Comparison of ENCODE assay signal across 13 cellular contexts in genomic region chr3:104952587-104952986, GRCh38.
A peak's percentile ranks its signal among the peaks of the same experiment; 100 is the strongest.
DNase-seq lines count a peak whose midpoint lies in the region; ATAC-seq and TF ChIP-seq lines count a peak whose summit lies in the region.
"Had no signal": no experiment of that assay in that cellular context is flagged by ENCODE, and none has a peak within 500 bp of the region (broad histone marks: within the 10 kb centered on the region; RNA-seq: fewer than 3 reads in every experiment).

No MANE protein-coding gene starts in this region.

- TF ChIP-seq CTCF in AG09319 (IDR thresholded peaks at IDR 0.05; ENCODE audit: low read depth, low read length), result no peak

- DNase-seq in AG09319 (ENCODE audit: extremely low read depth, low read depth) (peak; percentile 58), NCI-H460 (ENCODE audit: extremely low read depth, low read depth) (peak; percentile 5), dedifferentiated amniotic fluid mesenchymal stem cell (ENCODE audit: extremely low spot score) (peak; percentile 61), myocyte (ENCODE audit: low read depth) (peak; percentile 94), NCI-H1436 (lab: John Stamatoyannopoulos, UW) (no peak)
- DNase-seq in effector CD4-positive, alpha-beta T cell, result no peak
- DNase-seq: activated CD4-positive, alpha-beta T cell treated with anti-CD3 and anti-CD28 coated beads for 48 hours; activated naive CD4-positive, alpha-beta T cell treated with Interleukin-2 at 50 U/mL for 16 hours; C1 segment of cervical spinal cord; NCI-H524; stimulated activated CD4-positive, alpha-beta T cell treated with anti-CD3 and anti-CD28 coated beads, Interleukin-1b, Interleukin-23, amount 100 ng/mL, for 48 hours had no signal

- no peak for ATAC-seq in HG03439 (IDR thresholded peaks at IDR 0.05; ENCODE audit: unreplicated experiment)
- ATAC-seq in activated CD4-positive, CD25-positive, alpha-beta regulatory T cell treated with anti-CD3 and anti-CD28 coated beads, Interleukin-2, amount 50 U/mL, for 24 hours, result no peak

Comparison
In these comparisons a context has a peak if more than half of its experiments do, and no peak if none do; other contexts are left out.
1. DNase-seq: peak in AG09319 (single experiment), NCI-H460 (single experiment), dedifferentiated amniotic fluid mesenchymal stem cell (single experiment) and myocyte (single experiment); none in NCI-H1436 (single experiment) and effector CD4-positive, alpha-beta T cell (single experiment).